1 cellular context compared by ENCODE assay signal in genomic region chr1:26799479-26800133, GRCh38.
TF ChIP-seq lines count a peak whose summit lies in the region.

No MANE protein-coding gene starts in this region.

TF ChIP-seq in H1, 55 proteins besides CTCF, POLR2A, EP300 and RAD21 (continued from another document):
- TF ChIP-seq, protein P1, sequence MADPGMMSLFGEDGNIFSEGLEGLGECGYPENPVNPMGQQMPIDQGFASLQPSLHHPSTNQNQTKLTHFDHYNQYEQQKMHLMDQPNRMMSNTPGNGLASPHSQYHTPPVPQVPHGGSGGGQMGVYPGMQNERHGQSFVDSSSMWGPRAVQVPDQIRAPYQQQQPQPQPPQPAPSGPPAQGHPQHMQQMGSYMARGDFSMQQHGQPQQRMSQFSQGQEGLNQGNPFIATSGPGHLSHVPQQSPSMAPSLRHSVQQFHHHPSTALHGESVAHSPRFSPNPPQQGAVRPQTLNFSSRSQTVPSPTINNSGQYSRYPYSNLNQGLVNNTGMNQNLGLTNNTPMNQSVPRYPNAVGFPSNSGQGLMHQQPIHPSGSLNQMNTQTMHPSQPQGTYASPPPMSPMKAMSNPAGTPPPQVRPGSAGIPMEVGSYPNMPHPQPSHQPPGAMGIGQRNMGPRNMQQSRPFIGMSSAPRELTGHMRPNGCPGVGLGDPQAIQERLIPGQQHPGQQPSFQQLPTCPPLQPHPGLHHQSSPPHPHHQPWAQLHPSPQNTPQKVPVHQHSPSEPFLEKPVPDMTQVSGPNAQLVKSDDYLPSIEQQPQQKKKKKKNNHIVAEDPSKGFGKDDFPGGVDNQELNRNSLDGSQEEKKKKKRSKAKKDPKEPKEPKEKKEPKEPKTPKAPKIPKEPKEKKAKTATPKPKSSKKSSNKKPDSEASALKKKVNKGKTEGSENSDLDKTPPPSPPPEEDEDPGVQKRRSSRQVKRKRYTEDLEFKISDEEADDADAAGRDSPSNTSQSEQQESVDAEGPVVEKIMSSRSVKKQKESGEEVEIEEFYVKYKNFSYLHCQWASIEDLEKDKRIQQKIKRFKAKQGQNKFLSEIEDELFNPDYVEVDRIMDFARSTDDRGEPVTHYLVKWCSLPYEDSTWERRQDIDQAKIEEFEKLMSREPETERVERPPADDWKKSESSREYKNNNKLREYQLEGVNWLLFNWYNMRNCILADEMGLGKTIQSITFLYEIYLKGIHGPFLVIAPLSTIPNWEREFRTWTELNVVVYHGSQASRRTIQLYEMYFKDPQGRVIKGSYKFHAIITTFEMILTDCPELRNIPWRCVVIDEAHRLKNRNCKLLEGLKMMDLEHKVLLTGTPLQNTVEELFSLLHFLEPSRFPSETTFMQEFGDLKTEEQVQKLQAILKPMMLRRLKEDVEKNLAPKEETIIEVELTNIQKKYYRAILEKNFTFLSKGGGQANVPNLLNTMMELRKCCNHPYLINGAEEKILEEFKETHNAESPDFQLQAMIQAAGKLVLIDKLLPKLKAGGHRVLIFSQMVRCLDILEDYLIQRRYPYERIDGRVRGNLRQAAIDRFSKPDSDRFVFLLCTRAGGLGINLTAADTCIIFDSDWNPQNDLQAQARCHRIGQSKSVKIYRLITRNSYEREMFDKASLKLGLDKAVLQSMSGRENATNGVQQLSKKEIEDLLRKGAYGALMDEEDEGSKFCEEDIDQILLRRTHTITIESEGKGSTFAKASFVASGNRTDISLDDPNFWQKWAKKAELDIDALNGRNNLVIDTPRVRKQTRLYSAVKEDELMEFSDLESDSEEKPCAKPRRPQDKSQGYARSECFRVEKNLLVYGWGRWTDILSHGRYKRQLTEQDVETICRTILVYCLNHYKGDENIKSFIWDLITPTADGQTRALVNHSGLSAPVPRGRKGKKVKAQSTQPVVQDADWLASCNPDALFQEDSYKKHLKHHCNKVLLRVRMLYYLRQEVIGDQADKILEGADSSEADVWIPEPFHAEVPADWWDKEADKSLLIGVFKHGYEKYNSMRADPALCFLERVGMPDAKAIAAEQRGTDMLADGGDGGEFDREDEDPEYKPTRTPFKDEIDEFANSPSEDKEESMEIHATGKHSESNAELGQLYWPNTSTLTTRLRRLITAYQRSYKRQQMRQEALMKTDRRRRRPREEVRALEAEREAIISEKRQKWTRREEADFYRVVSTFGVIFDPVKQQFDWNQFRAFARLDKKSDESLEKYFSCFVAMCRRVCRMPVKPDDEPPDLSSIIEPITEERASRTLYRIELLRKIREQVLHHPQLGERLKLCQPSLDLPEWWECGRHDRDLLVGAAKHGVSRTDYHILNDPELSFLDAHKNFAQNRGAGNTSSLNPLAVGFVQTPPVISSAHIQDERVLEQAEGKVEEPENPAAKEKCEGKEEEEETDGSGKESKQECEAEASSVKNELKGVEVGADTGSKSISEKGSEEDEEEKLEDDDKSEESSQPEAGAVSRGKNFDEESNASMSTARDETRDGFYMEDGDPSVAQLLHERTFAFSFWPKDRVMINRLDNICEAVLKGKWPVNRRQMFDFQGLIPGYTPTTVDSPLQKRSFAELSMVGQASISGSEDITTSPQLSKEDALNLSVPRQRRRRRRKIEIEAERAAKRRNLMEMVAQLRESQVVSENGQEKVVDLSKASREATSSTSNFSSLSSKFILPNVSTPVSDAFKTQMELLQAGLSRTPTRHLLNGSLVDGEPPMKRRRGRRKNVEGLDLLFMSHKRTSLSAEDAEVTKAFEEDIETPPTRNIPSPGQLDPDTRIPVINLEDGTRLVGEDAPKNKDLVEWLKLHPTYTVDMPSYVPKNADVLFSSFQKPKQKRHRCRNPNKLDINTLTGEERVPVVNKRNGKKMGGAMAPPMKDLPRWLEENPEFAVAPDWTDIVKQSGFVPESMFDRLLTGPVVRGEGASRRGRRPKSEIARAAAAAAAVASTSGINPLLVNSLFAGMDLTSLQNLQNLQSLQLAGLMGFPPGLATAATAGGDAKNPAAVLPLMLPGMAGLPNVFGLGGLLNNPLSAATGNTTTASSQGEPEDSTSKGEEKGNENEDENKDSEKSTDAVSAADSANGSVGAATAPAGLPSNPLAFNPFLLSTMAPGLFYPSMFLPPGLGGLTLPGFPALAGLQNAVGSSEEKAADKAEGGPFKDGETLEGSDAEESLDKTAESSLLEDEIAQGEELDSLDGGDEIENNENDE (IDR thresholded peaks at IDR 0.05; ENCODE audit: insufficient replicate concordance, low read length), result no peak
- TF ChIP-seq KDM4A (IDR thresholded peaks at IDR 0.05; ENCODE audit: low read depth, low read length, severe bottlenecking) (no peak), JUND (IDR thresholded peaks at IDR 0.05; ENCODE audit: low read length) (no peak), EGR1 (IDR thresholded peaks at IDR 0.05; ENCODE audit: borderline replicate concordance, low read depth, low read length) (no peak), MAFK (IDR thresholded peaks at IDR 0.05; ENCODE audit: low read depth, low read length) (no peak), CBX8 (IDR thresholded peaks at IDR 0.05; ENCODE audit: borderline replicate concordance, low read depth, low read length) (no peak), CEBPB (IDR thresholded peaks at IDR 0.05; ENCODE audit: low read depth, low read length) (no peak), EZH2 (IDR thresholded peaks at IDR 0.05; ENCODE audit: low read depth, low read length, severe bottlenecking) (no peak), HDAC6 (IDR thresholded peaks at IDR 0.05; ENCODE audit: low read depth, low read length) (no peak)
